10 cellular contexts compared by ENCODE assay signal in genomic region chr14:99230271-99231141, GRCh38. TPM values are rescaled to one million over a fixed set of nuclear protein-coding genes. Genes with fewer than 3 reads are reported as not detected.
A peak's percentile ranks its signal among the peaks of the same experiment; 100 is the strongest.
DNase-seq lines count a peak whose midpoint lies in the region; ATAC-seq and TF ChIP-seq lines count a peak whose summit lies in the region.
"Had no signal": no experiment of that assay in that cellular context is flagged by ENCODE, and none has a peak within 500 bp of the region (broad histone marks: within the 10 kb centered on the region; RNA-seq: fewer than 3 reads in every experiment).

No MANE protein-coding gene starts in this region.

- peak overlapping the region; percentile 74 for H3K9ac ChIP-seq in NT2/D1 (ENCODE audit: insufficient read length, low read depth)

- TF ChIP-seq POLR2A in ovary (IDR thresholded peaks at IDR 0.05), result no peak

- peak; percentile 66 to 68 for ATAC-seq in activated T-cell treated with anti-CD3 and anti-CD28 coated beads, Interleukin-2, amount 50 U/mL, for 72 hours (replicated peaks in 1 of 2)
- ATAC-seq: Panc1 had no signal

- WGBS in ovary, 3 donors, result 35 to 52% (median 43%) methylated on average over 21 of the region's 21 CpGs

- peak overlapping the region; percentile 84 to 88 for H3K4me3 Mint-ChIP-seq in activated T-cell treated with anti-CD3 and anti-CD28 coated beads, Interleukin-2, amount 50 U/mL, for 72 hours

- peaks cover 14 to 19% of the 10 kb centered on the region in 2 donors for H3K36me3 Mint-ChIP-seq in activated T-cell treated with anti-CD3 and anti-CD28 coated beads, Interleukin-2, amount 50 U/mL, for 72 hours (ENCODE audit: insufficient read depth in 2 of 2)

- DNase-seq in NT2/D1 (ENCODE audit: low read depth, low spot score) (no peak), kidney epithelial cell (ENCODE audit: low read depth) (no peak), ovary (no peak), GM19240 (ENCODE audit: insufficient read length, low spot score) (no peak), KBM-7 (no peak), posterior vena cava (ENCODE audit: low spot score) (no peak)
- DNase-seq in activated T-cell treated with anti-CD3 and anti-CD28 coated beads, Interleukin-2, amount 50 U/mL, for 72 hours, result peak; percentile 83 to 91
- peak; percentile 54 to 69 for DNase-seq in stimulated activated CD8-positive, alpha-beta memory T cell treated with anti-CD3 and anti-CD28 coated beads, Interleukin-4, amount 100 ng/mL, for 4 hours (ENCODE audit: low read depth in 2 of 2, low spot score in 1 of 2)
- DNase-seq: left cardiac atrium had no signal

- H3K27ac ChIP-seq in ovary, result no peak overlapping the region

- H3K27me3 Mint-ChIP-seq in activated T-cell treated with anti-CD3 and anti-CD28 coated beads, Interleukin-2, amount 50 U/mL, for 72 hours (ENCODE audit: low read depth), result no peaks in the 10 kb centered on the region

- peaks cover 99% of the 10 kb centered on the region for H3K4me1 Mint-ChIP-seq in activated T-cell treated with anti-CD3 and anti-CD28 coated beads, Interleukin-2, amount 50 U/mL, for 72 hours (ENCODE audit: low read depth)

- peak; percentile 27 for TF ChIP-seq CTCF in kidney epithelial cell (IDR thresholded peaks at IDR 0.05; ENCODE audit: insufficient read depth, low read length, poor library complexity, severe bottlenecking)
- TF ChIP-seq CTCF in ovary (IDR thresholded peaks at IDR 0.05), result no peak

- H3K4me3 ChIP-seq in NT2/D1 (ENCODE audit: insufficient read length, low read depth) (peak overlapping the region; percentile 56), kidney epithelial cell (ENCODE audit: low read depth, low read length) (no peak overlapping the region), ovary (no peak overlapping the region)

- no peaks in the 10 kb centered on the region for H3K27me3 ChIP-seq in NT2/D1 (ENCODE audit: insufficient read depth, insufficient read length)
- H3K27me3 ChIP-seq in kidney epithelial cell (ENCODE audit: control insufficient read depth, insufficient read depth, low read length), result peaks cover 9% of the 10 kb centered on the region
- H3K27me3 ChIP-seq in ovary, result no peaks in the 10 kb centered on the region

- intact Hi-C loops in ovary (cut with DNase I), result no loop called here
- intact Hi-C loops in posterior vena cava (cut with DNase I), result no loop called here

- H3K27ac Mint-ChIP-seq in activated T-cell treated with anti-CD3 and anti-CD28 coated beads, Interleukin-2, amount 50 U/mL, for 72 hours, result peak overlapping the region; percentile 96

- H3K9me3 ChIP-seq in NT2/D1 (ENCODE audit: insufficient read depth, low read length) (no peaks in the 10 kb centered on the region), ovary (no peaks in the 10 kb centered on the region)

- peaks cover 21% of the 10 kb centered on the region for H3K4me1 ChIP-seq in NT2/D1 (ENCODE audit: insufficient read depth, insufficient read length)
- H3K4me1 ChIP-seq in ovary (ENCODE audit: insufficient read depth), result no peaks in the 10 kb centered on the region

- no peak for TF ChIP-seq EP300 in ovary (IDR thresholded peaks at IDR 0.05)

- H3K36me3 ChIP-seq in NT2/D1 (ENCODE audit: insufficient read depth, insufficient read length, low read length), result no peaks in the 10 kb centered on the region
- no peaks in the 10 kb centered on the region for H3K36me3 ChIP-seq in kidney epithelial cell (ENCODE audit: control insufficient read depth, insufficient read depth, low read length)
- H3K36me3 ChIP-seq in ovary, result no peaks in the 10 kb centered on the region

- in situ Hi-C loops in KBM-7 (cut with MboI; ENCODE audit: low pct_unique_long_range_greater_than_20kb, low sequenced_read_pairs), result no loop called here

- peaks cover 4 to 5% of the 10 kb centered on the region in 2 donors for H3K9me3 Mint-ChIP-seq in activated T-cell treated with anti-CD3 and anti-CD28 coated beads, Interleukin-2, amount 50 U/mL, for 72 hours

RNA-seq across cellular contexts. Expression of gene BCL11B, which starts 41.5 kb away (rescaled TPM):
- 10 to 100 TPM; 54.4 to 58.0 TPM for total RNA-seq in activated T-cell treated with anti-CD3 and anti-CD28 coated beads, Interleukin-2, amount 50 U/mL, for 72 hours
- total RNA-seq in kidney epithelial cell (2.1 and 2.3 TPM in 2 replicates), ovary (under 1 TPM; 0.20 to 0.84 (median 0.46) TPM), posterior vena cava (1 to 10 TPM in 1 of 2 donors, under 1 TPM in 1; 0.43 to 1.5 TPM)
- polyA plus RNA-seq in ovary, result under 1 TPM; 0.08 to 0.33 TPM

Comparison
In these comparisons a context has a peak if more than half of its experiments do, and no peak if none do; other contexts are left out.
1. DNase-seq: peak in activated T-cell treated with anti-CD3 and anti-CD28 coated beads, Interleukin-2, amount 50 U/mL, for 72 hours (2 of 2) and stimulated activated CD8-positive, alpha-beta memory T cell treated with anti-CD3 and anti-CD28 coated beads, Interleukin-4, amount 100 ng/mL, for 4 hours (2 of 2); none in NT2/D1 (single experiment), kidney epithelial cell (single experiment), ovary (0 of 5), GM19240 (single experiment), KBM-7 (single experiment) and posterior vena cava (single experiment).
2. RNA of gene BCL11B, which starts 41.5 kb away (total RNA-seq): 54.4 to 58.0 TPM in activated T-cell treated with anti-CD3 and anti-CD28 coated beads, Interleukin-2, amount 50 U/mL, for 72 hours; 2.1 to 2.3 TPM in kidney epithelial cell, 0.43 to 1.5 TPM in posterior vena cava and 0.20 to 0.84 TPM in ovary; every median in the first group is over 10 times any median in the second.